In the genomic region with DNA sequence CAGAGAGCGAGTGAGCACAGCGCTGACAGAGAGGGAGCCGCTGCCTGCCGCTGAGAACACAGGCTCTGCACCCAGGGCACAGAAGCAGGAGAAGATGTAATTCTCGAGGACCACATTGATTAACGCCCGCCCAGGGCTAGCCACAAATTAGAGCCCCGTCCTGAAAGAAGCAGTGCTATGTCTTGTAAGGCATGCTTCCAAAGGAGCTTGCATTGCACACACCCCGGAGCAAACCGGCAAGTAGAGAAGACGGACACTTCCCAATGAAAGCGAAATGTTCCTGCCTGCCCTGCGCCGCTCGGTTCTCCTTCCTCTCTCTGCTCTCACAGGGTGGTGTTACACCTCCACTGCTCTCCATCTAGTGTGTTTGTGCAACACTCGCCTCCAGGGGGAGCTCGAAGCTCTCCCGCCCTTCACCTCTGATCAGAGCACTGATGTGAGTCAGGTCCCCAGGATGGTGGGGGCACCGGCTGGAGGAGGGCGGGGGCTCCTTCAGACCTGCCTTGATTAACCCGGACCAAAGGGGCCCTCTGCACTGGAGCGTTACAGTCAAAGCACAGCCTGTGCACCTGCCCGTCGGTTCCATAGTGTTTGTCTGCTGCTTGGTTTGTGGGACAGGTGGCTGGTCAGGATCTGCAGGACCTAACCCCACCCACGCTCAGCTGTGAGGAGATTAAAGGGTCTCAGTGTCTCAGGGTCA, we compare ENCODE assay signal across 8 cellular contexts.
DNase-seq lines count a peak whose midpoint lies in the region; ATAC-seq lines count a peak whose summit lies in the region.

No MANE protein-coding gene starts in this region.

- H3K9me3 Mint-ChIP-seq in effector memory CD8-positive, alpha-beta T cell, result no peaks in the 10 kb centered on the region
- no peaks in the 10 kb centered on the region for H3K9me3 Mint-ChIP-seq in naive thymus-derived CD8-positive, alpha-beta T cell

- H3K27ac Mint-ChIP-seq in effector memory CD8-positive, alpha-beta T cell, result no peak overlapping the region
- peak overlapping the region in 1 of 10 donors; percentile 50 for H3K27ac Mint-ChIP-seq in naive thymus-derived CD8-positive, alpha-beta T cell

- peak; percentile 87 for ATAC-seq in GM19438 (IDR thresholded peaks at IDR 0.05; ENCODE audit: low read depth, unreplicated experiment)
- peak; percentile 93 for ATAC-seq in HG03460 (IDR thresholded peaks at IDR 0.05; ENCODE audit: unreplicated experiment)
- ATAC-seq in effector memory CD8-positive, alpha-beta T cell (replicated peaks), result peak; percentile 66
- ATAC-seq in naive thymus-derived CD8-positive, alpha-beta T cell, result peak; percentile 89

- peaks cover 4 to 10% of the 10 kb centered on the region in 2 donors for H3K4me1 Mint-ChIP-seq in effector memory CD8-positive, alpha-beta T cell (ENCODE audit: low read depth in 2 of 2)
- H3K4me1 Mint-ChIP-seq in naive thymus-derived CD8-positive, alpha-beta T cell, result peaks cover 7 to 38% (median 16%) of the 10 kb centered on the region in 4 donors

- POLR2A ChIA-PET in naive thymus-derived CD8-positive, alpha-beta T cell (lab: Charles Lee), result no interaction called here

- peaks cover 50 to 64% of the 10 kb centered on the region in 2 donors for H3K27me3 Mint-ChIP-seq in effector memory CD8-positive, alpha-beta T cell
- peaks cover 15 to 56% (median 43%) of the 10 kb centered on the region in 5 donors for H3K27me3 Mint-ChIP-seq in naive thymus-derived CD8-positive, alpha-beta T cell

- H3K4me3 Mint-ChIP-seq in effector memory CD8-positive, alpha-beta T cell, result peak overlapping the region; percentile 57 to 67
- H3K4me3 Mint-ChIP-seq in naive thymus-derived CD8-positive, alpha-beta T cell, result peak overlapping the region; percentile 14 to 79 (median 58)

- no peaks in the 10 kb centered on the region for H3K36me3 Mint-ChIP-seq in effector memory CD8-positive, alpha-beta T cell (ENCODE audit: insufficient read depth)
- no peaks in the 10 kb centered on the region for H3K36me3 Mint-ChIP-seq in naive thymus-derived CD8-positive, alpha-beta T cell

- DNase-seq in COR-L47 (lab: John Stamatoyannopoulos, UW) (peak; percentile 54), NCI-H510A treated with DMSO at 0.1 percent for 48 hours (lab: John Stamatoyannopoulos, UW) (peak; percentile 98), superior temporal gyrus (ENCODE audit: extremely low spot score) (peak; percentile 75)
- DNase-seq in activated CD4-positive, alpha-beta T cell treated with anti-CD3 and anti-CD28 coated beads, Interleukin-2, amount 50 U/mL, for 4 hours, result peak; percentile 44 to 46
- DNase-seq in effector memory CD8-positive, alpha-beta T cell, result peak; percentile 31 to 38 (median 33)
- DNase-seq in naive thymus-derived CD8-positive, alpha-beta T cell, result peak in 9 of 10 donors; percentile 21 to 79 (median 37)

Comparison
In these comparisons a context has a peak if more than half of its experiments do, and no peak if none do; other contexts are left out.
1. Peak in every context shown above with its lines: DNase-seq and ATAC-seq.
2. DNase-seq: peak in every context shown above with its lines; median percentile 98 in NCI-H510A treated with DMSO at 0.1 percent for 48 hours; 75 in superior temporal gyrus; 54 in COR-L47; 45 in activated CD4-positive, alpha-beta T cell treated with anti-CD3 and anti-CD28 coated beads, Interleukin-2, amount 50 U/mL, for 4 hours; 37 in naive thymus-derived CD8-positive, alpha-beta T cell; 33 in effector memory CD8-positive, alpha-beta T cell.